ENCODE assay signal across 8 cellular contexts in the genomic region with DNA sequence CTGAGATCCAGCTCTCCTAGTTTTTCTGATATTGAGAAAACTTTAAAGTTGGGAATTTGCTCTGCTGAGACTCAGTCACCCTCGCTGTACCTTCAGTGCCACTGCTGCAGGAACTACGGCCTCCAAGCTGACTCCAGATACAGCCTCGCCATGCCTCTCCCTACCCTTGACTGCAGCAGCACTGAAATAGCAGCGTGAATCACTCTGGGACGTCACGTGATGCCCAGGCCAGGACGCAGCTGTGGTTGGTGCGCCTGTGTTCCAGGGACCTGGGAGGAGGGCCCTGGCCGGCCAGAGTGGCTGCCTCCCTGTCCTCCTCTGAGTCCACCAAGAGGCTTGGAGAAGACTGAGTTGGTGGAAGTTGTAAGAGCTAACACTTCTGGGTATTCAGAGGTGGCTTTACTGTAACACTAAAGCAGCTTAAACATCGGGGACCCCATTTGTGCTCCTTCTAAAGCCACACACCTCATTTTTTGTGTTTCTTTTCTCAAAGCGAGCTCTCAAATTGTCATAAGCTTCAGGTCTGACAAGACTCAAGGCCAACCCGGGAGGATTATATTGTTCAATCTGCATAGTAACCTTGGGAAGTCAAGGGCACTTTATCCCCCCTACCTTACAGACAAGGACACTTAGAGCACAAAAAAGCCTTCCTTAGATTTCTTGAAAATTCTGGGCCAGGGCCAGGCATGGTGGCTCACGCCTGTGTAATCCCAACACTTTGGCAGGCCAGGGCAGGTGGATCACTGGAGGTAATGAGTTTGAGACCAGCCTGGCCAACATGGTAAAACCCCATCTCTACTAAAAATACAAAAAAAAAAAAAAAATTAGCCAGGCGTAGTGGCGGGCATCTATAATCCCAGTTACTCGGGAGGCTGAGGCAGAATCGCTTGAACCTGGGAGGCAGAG. TPM values are rescaled to one million over a fixed set of nuclear protein-coding genes. Genes with fewer than 3 reads are reported as not detected.
DNase-seq lines count a peak whose midpoint lies in the region; ATAC-seq, FAIRE-seq and TF ChIP-seq lines count a peak whose summit lies in the region.

No MANE protein-coding gene starts in this region.

- ATAC-seq in CD4-positive, CD25-positive, alpha-beta regulatory T cell (ENCODE audit: low read depth in 2 of 2) = no peak
- peak in 1 of 2 donors; percentile 23 for ATAC-seq in activated naive CD4-positive, alpha-beta T cell treated with anti-CD3 and anti-CD28 coated beads, Interleukin-2, amount 50 U/mL, for 72 hours
- peak; percentile 57 to 67 (median 64) for ATAC-seq in pancreas
- ATAC-seq in HG03045 (IDR thresholded peaks at IDR 0.05; ENCODE audit: unreplicated experiment) = no peak
- ATAC-seq in HG02610 (IDR thresholded peaks at IDR 0.05; ENCODE audit: unreplicated experiment) = no peak

- peaks cover 0 to 49% (median 14%) of the 10 kb centered on the region in 4 donors for H3K4me1 Mint-ChIP-seq in CD4-positive, CD25-positive, alpha-beta regulatory T cell

- H3K27ac ChIP-seq in CD4-positive, CD25-positive, alpha-beta regulatory T cell (ENCODE audit: insufficient read depth, low read length, poor library complexity, severe bottlenecking) = no peak overlapping the region
- H3K27ac ChIP-seq in OCI-LY7 (ENCODE audit: low read depth, low read length, poor library complexity, severe bottlenecking) (peak overlapping the region; percentile 36), pancreas (peak overlapping the region; percentile 52 to 87 (median 68))

- no peaks in the 10 kb centered on the region for H3K9me2 ChIP-seq in OCI-LY7 (ENCODE audit: insufficient read depth, low read length)

- intact Hi-C loops in OCI-LY7 (cut with micrococcal nuclease; ENCODE audit: unreplicated experiment) (no loop called here), head of caudate nucleus (cut with DNase I) (no loop called here), pancreas (cut with DNase I) (no loop called here)

- POLR2A ChIA-PET in OCI-LY7 (lab: Charles Lee) = interaction anchor here (0.7 to 2.0 kb wide), 4 partner anchors 23 to 1407 kb away, joined by 3 to 6 read pairs (median 6); partner anchors contain the start of genes FERMT3, PRDX5 and TRMT112

- WGBS in pancreas, 2 donors = 20 to 26% methylated on average over 15 to 17 of the region's 17 CpGs

- FAIRE-seq in pancreas (lab: Jason Lieb, UNC) = no peak

- no peaks in the 10 kb centered on the region for H4K20me1 ChIP-seq in OCI-LY7 (ENCODE audit: insufficient read depth, low read length)

- H3K36me3 Mint-ChIP-seq in CD4-positive, CD25-positive, alpha-beta regulatory T cell = no peaks in the 10 kb centered on the region
- peaks cover 6 to 17% of the 10 kb centered on the region in 2 donors for H3K36me3 Mint-ChIP-seq in activated naive CD4-positive, alpha-beta T cell treated with anti-CD3 and anti-CD28 coated beads, Interleukin-2, amount 50 U/mL, for 72 hours

- H2AFZ ChIP-seq in OCI-LY7 (ENCODE audit: low read length) = peak overlapping the region; percentile 60

- H3K4me1 ChIP-seq in CD4-positive, CD25-positive, alpha-beta regulatory T cell (ENCODE audit: control insufficient read depth, insufficient read depth, low read length, poor library complexity, severe bottlenecking) = peaks cover 22% of the 10 kb centered on the region
- H3K4me1 ChIP-seq in HAP-1 (peaks cover 34% of the 10 kb centered on the region), OCI-LY7 (ENCODE audit: insufficient read depth, low read length, poor library complexity, severe bottlenecking) (peaks cover 46% of the 10 kb centered on the region), pancreas (peaks cover 19 to 41% (median 34%) of the 10 kb centered on the region in 3 donors)

- H3K27me3 Mint-ChIP-seq in CD4-positive, CD25-positive, alpha-beta regulatory T cell = no peaks in the 10 kb centered on the region

- peaks cover 0 to 1% (median 0%) of the 10 kb centered on the region in 7 donors for H3K9me3 Mint-ChIP-seq in CD4-positive, CD25-positive, alpha-beta regulatory T cell
- no peaks in the 10 kb centered on the region for H3K9me3 Mint-ChIP-seq in activated naive CD4-positive, alpha-beta T cell treated with anti-CD3 and anti-CD28 coated beads, Interleukin-2, amount 50 U/mL, for 72 hours

- CTCF ChIA-PET in OCI-LY7 (lab: Charles Lee; ENCODE audit: unreplicated experiment) = no interaction called here

- in situ Hi-C loops in HAP-1 (cut with MboI; ENCODE audit: low sequenced_read_pairs) = no loop called here

- no peaks in the 10 kb centered on the region for H3K27me3 ChIP-seq in CD4-positive, CD25-positive, alpha-beta regulatory T cell (ENCODE audit: control insufficient read depth, insufficient read depth, low read length)
- H3K27me3 ChIP-seq in HAP-1 (ENCODE audit: low read depth) (no peaks in the 10 kb centered on the region), pancreas (no peaks in the 10 kb centered on the region)

- no TSS peak for BruUV-seq in OCI-LY7 (replicated peaks; lab: Mats Ljungman, UMichigan)

- DNase-seq in CD4-positive, CD25-positive, alpha-beta regulatory T cell = peak in 2 of 3 donors; percentile 12 to 59
- DNase-seq in HAP-1 (ENCODE audit: low spot score in 2 of 2) = peak; percentile 85 to 90
- peak; percentile 78 for DNase-seq in OCI-LY7 (ENCODE audit: low spot score)
- DNase-seq in activated naive CD4-positive, alpha-beta T cell treated with anti-CD3 and anti-CD28 coated beads, Interleukin-2, amount 50 U/mL, for 72 hours (ENCODE audit: low spot score in 2 of 2) = peak; percentile 44 to 75
- DNase-seq in head of caudate nucleus = peak; percentile 88 to 98 (median 95)
- peak; percentile 86 to 95 (median 93) for DNase-seq in pancreas

- TF ChIP-seq CTCF in OCI-LY7 (conservative IDR thresholded peaks at IDR 0.05; ENCODE audit: low read length) (no peak), pancreas (IDR thresholded peaks at IDR 0.05) (no peak)

- no peak overlapping the region for H3K4me3 ChIP-seq in CD4-positive, CD25-positive, alpha-beta regulatory T cell (ENCODE audit: low read depth, low read length)
- H3K4me3 ChIP-seq in HAP-1 = peak overlapping the region; percentile 2; the same call in 1 of the 2 replicates
- H3K4me3 ChIP-seq in OCI-LY7 (ENCODE audit: low read depth, low read length, poor library complexity, severe bottlenecking) = peak overlapping the region; percentile 54
- H3K4me3 ChIP-seq in pancreas = peak overlapping the region in 1 of 4 donors; percentile 17

- H3K4me2 ChIP-seq in OCI-LY7 (ENCODE audit: low read length) = peak overlapping the region; percentile 75

- H3K9me3 ChIP-seq in CD4-positive, CD25-positive, alpha-beta regulatory T cell (ENCODE audit: control insufficient read depth in 2 of 2, low read length in 2 of 2) = no peaks in the 10 kb centered on the region
- H3K9me3 ChIP-seq in HAP-1 (no peaks in the 10 kb centered on the region), OCI-LY7 (ENCODE audit: low read length) (no peaks in the 10 kb centered on the region), pancreas (no peaks in the 10 kb centered on the region)

- H3K27ac Mint-ChIP-seq in CD4-positive, CD25-positive, alpha-beta regulatory T cell = peak overlapping the region in 1 of 3 donors; percentile 42
- H3K27ac Mint-ChIP-seq in activated naive CD4-positive, alpha-beta T cell treated with anti-CD3 and anti-CD28 coated beads, Interleukin-2, amount 50 U/mL, for 72 hours = no peak overlapping the region

- H3K79me2 ChIP-seq in OCI-LY7 (ENCODE audit: insufficient read depth, low read depth, low read length) = peaks cover 22% of the 10 kb centered on the region

- H3K36me3 ChIP-seq in CD4-positive, CD25-positive, alpha-beta regulatory T cell (ENCODE audit: control insufficient read depth, insufficient read depth, low read length) = no peaks in the 10 kb centered on the region
- H3K36me3 ChIP-seq in HAP-1 (replicated peaks) = peaks cover 7% of the 10 kb centered on the region; the same call in 1 of the 2 replicates
- H3K36me3 ChIP-seq in OCI-LY7 (ENCODE audit: insufficient read depth, low read length) = 0 out of 2 replicates have a peak, but pooled peaks cover 6% of the 10 kb centered on the region
- H3K36me3 ChIP-seq in pancreas = no peaks in the 10 kb centered on the region

- H3K4me3 Mint-ChIP-seq in CD4-positive, CD25-positive, alpha-beta regulatory T cell = peak overlapping the region in 2 of 4 donors; percentile 39 to 52

RNA-seq across cellular contexts. Expression of gene STIP1, which starts 4.2 kb away (rescaled TPM):
- 57.8 TPM for total RNA-seq in CD4-positive, CD25-positive, alpha-beta regulatory T cell
- polyA plus RNA-seq in CD4-positive, CD25-positive, alpha-beta regulatory T cell = 10 to 100 TPM; 62.8 to 72.3 (median 64.8) TPM
- 271 and 309 TPM in 2 replicates for total RNA-seq in OCI-LY7 (2014; rRNA removed; shearing (Covaris generic))
- 186 and 240 TPM in 2 replicates for total RNA-seq in OCI-LY7 (2022)
- total RNA-seq in activated naive CD4-positive, alpha-beta T cell treated with anti-CD3 and anti-CD28 coated beads, Interleukin-2, amount 50 U/mL, for 72 hours = 100 to 1,000 TPM; 328 to 366 TPM
- 10 to 100 TPM; 23.7 to 73.0 (median 39.3) TPM for total RNA-seq in pancreas
- polyA plus RNA-seq in pancreas = 10 to 100 TPM; 34.2 to 37.6 TPM

RNA-seq across cellular contexts. Expression of gene MACROD1, which starts 15.8 kb away (rescaled TPM):
- total RNA-seq in CD4-positive, CD25-positive, alpha-beta regulatory T cell = 5.6 TPM
- polyA plus RNA-seq in CD4-positive, CD25-positive, alpha-beta regulatory T cell = 10 to 100 TPM in 1 of 4 donors, 1 to 10 TPM in 3; 5.3 to 12.7 (median 7.0) TPM
- 24.8 and 25.4 TPM in 2 replicates for total RNA-seq in OCI-LY7 (2014; rRNA removed; shearing (Covaris generic))
- 14.4 and 14.7 TPM in 2 replicates for total RNA-seq in OCI-LY7 (2022)
- total RNA-seq in activated naive CD4-positive, alpha-beta T cell treated with anti-CD3 and anti-CD28 coated beads, Interleukin-2, amount 50 U/mL, for 72 hours = 10 to 100 TPM; 11.0 to 25.3 TPM
- total RNA-seq in pancreas = 10 to 100 TPM; 26.0 to 37.8 (median 30.3) TPM
- 100 to 1,000 TPM in 1 of 2 donors, 10 to 100 TPM in 1; 85.1 to 126 TPM for polyA plus RNA-seq in pancreas

RNA-seq across cellular contexts. Expression of gene FERMT3, which starts 24.8 kb away (rescaled TPM):
- 156 TPM for total RNA-seq in CD4-positive, CD25-positive, alpha-beta regulatory T cell
- polyA plus RNA-seq in CD4-positive, CD25-positive, alpha-beta regulatory T cell = 100 to 1,000 TPM; 151 to 183 (median 175) TPM
- 116 and 120 TPM in 2 replicates for total RNA-seq in OCI-LY7 (2014; rRNA removed; shearing (Covaris generic))
- total RNA-seq in OCI-LY7 (2022) (167 and 201 TPM in 2 replicates), pancreas (10 to 100 TPM in 2 of 6 donors, 1 to 10 TPM in 4; 1.9 to 16.3 (median 6.3) TPM)
- 100 to 1,000 TPM; 142 to 193 TPM for total RNA-seq in activated naive CD4-positive, alpha-beta T cell treated with anti-CD3 and anti-CD28 coated beads, Interleukin-2, amount 50 U/mL, for 72 hours
- 10 to 100 TPM in 1 of 2 donors, 1 to 10 TPM in 1; 9.7 to 12.6 TPM for polyA plus RNA-seq in pancreas

RNA-seq across cellular contexts. Expression of gene TRPT1, which starts 44.2 kb away (rescaled TPM):
- total RNA-seq in CD4-positive, CD25-positive, alpha-beta regulatory T cell = 14.6 TPM
- polyA plus RNA-seq in CD4-positive, CD25-positive, alpha-beta regulatory T cell = 10 to 100 TPM; 33.2 to 37.0 (median 35.3) TPM
- 35.7 and 49.0 TPM in 2 replicates for total RNA-seq in OCI-LY7 (2014; rRNA removed; shearing (Covaris generic))
- total RNA-seq in OCI-LY7 (2022) = 40.1 and 40.6 TPM in 2 replicates
- 10 to 100 TPM; 31.2 to 36.5 TPM for total RNA-seq in activated naive CD4-positive, alpha-beta T cell treated with anti-CD3 and anti-CD28 coated beads, Interleukin-2, amount 50 U/mL, for 72 hours
- 10 to 100 TPM; 18.6 to 33.1 (median 25.8) TPM for total RNA-seq in pancreas
- 10 to 100 TPM; 74.6 to 78.7 TPM for polyA plus RNA-seq in pancreas

RNA-seq across cellular contexts. Expression of gene NUDT22, which starts 44.3 kb away (rescaled TPM):
- total RNA-seq in CD4-positive, CD25-positive, alpha-beta regulatory T cell = 43.1 TPM
- polyA plus RNA-seq in CD4-positive, CD25-positive, alpha-beta regulatory T cell = 10 to 100 TPM; 35.8 to 46.9 (median 40.7) TPM
- total RNA-seq in OCI-LY7 (2014; rRNA removed; shearing (Covaris generic)) = 54.6 and 81.4 TPM in 2 replicates
- total RNA-seq in OCI-LY7 (2022) (98.4 and 100 TPM in 2 replicates), pancreas (10 to 100 TPM; 32.6 to 46.0 (median 38.4) TPM)
- total RNA-seq in activated naive CD4-positive, alpha-beta T cell treated with anti-CD3 and anti-CD28 coated beads, Interleukin-2, amount 50 U/mL, for 72 hours = 10 to 100 TPM; 87.4 to 88.8 TPM
- polyA plus RNA-seq in pancreas = 100 to 1,000 TPM in 1 of 2 donors, 10 to 100 TPM in 1; 69.7 to 115 TPM

Comparison
In these comparisons a context has a peak if more than half of its experiments do, and no peak if none do; other contexts are left out.
1. ATAC-seq: peak in pancreas (4 of 4); none in CD4-positive, CD25-positive, alpha-beta regulatory T cell (0 of 2), HG03045 (single experiment) and HG02610 (single experiment).
2. DNase-seq: peak in every context shown above with its lines; median percentile 95 in head of caudate nucleus; 93 in pancreas; 88 in HAP-1; 78 in OCI-LY7; 60 in activated naive CD4-positive, alpha-beta T cell treated with anti-CD3 and anti-CD28 coated beads, Interleukin-2, amount 50 U/mL, for 72 hours; 36 in CD4-positive, CD25-positive, alpha-beta regulatory T cell.